26 cellular contexts compared by ENCODE assay signal in the genomic region with DNA sequence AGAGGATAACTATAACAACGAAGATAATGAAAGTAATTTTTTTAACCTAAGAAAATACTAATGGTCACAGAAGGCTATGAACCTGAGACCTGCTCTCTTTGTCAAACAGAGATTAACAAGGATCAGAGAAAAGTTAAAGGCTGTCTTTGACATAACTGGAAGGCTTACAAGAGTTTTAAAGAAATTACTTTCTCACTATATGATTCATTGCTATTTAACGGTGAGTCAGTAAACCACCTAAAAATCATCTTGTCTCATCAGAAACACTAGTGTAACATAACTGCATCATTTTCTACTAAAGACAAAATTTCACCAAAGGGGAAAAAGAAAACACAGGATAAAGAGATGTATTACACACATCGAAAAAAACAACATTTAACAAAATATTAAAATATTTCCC. TPM values are rescaled to one million over a fixed set of nuclear protein-coding genes. Genes with fewer than 3 reads are reported as not detected.
A peak's percentile ranks its signal among the peaks of the same experiment; 100 is the strongest.
DNase-seq lines count a peak whose midpoint lies in the region; ATAC-seq and TF ChIP-seq lines count a peak whose summit lies in the region.
"Had no signal": no experiment of that assay in that cellular context is flagged by ENCODE, and none has a peak within 500 bp of the region (broad histone marks: within the 10 kb centered on the region; RNA-seq: fewer than 3 reads in every experiment).

No MANE protein-coding gene starts in this region.

- no peak for ATAC-seq in activated CD8-positive, alpha-beta T cell treated with anti-CD3 and anti-CD28 coated beads, Interleukin-2, amount 10 ng/mL, durations not matched to agents 7 days and 5 days
- ATAC-seq: naive thymus-derived CD4-positive, alpha-beta T cell had no signal

- peaks cover 10% of the 10 kb centered on the region; the same call in 1 of the 2 replicates for H3K36me3 Mint-ChIP-seq in HFFc6 (ENCODE audit: low read depth)
- H3K36me3 Mint-ChIP-seq in activated CD8-positive, alpha-beta T cell treated with anti-CD3 and anti-CD28 coated beads, Interleukin-2, amount 10 ng/mL, durations not matched to agents 7 days and 5 days (ENCODE audit: low read depth) = peaks cover 20% of the 10 kb centered on the region

- no peaks in the 10 kb centered on the region for H3K79me2 ChIP-seq in trophoblast cell (ENCODE audit: control insufficient read depth, insufficient read depth, low read length, poor library complexity)

- H4K91ac ChIP-seq in trophoblast cell (ENCODE audit: low read depth, low read length) = no peak overlapping the region

- H3K9ac ChIP-seq in trophoblast cell (ENCODE audit: low read length) = no peak overlapping the region

- peaks cover 18% of the 10 kb centered on the region for H3K4me1 Mint-ChIP-seq in HFFc6 (ENCODE audit: low read depth)
- peaks cover 15% of the 10 kb centered on the region for H3K4me1 Mint-ChIP-seq in activated CD8-positive, alpha-beta T cell treated with anti-CD3 and anti-CD28 coated beads, Interleukin-2, amount 10 ng/mL, durations not matched to agents 7 days and 5 days (ENCODE audit: low read depth)
- H3K4me1 Mint-ChIP-seq: brain had no signal

- no peak overlapping the region for H2BK12ac ChIP-seq in trophoblast cell (ENCODE audit: low read length)

- POLR2A ChIA-PET in activated CD8-positive, alpha-beta T cell treated with anti-CD3 and anti-CD28 coated beads, Interleukin-2, amount 10 ng/mL, durations not matched to agents 7 days and 5 days (lab: Charles Lee) = no interaction called here

- no peak overlapping the region for H2BK5ac ChIP-seq in trophoblast cell (ENCODE audit: low read depth, low read length, poor library complexity)

- H4K12ac ChIP-seq in trophoblast cell (ENCODE audit: low read depth, low read length) = no peak overlapping the region

- no peak overlapping the region for H3K4me3 Mint-ChIP-seq in HFFc6
- H3K4me3 Mint-ChIP-seq in activated CD8-positive, alpha-beta T cell treated with anti-CD3 and anti-CD28 coated beads, Interleukin-2, amount 10 ng/mL, durations not matched to agents 7 days and 5 days = no peak overlapping the region
- H3K4me3 Mint-ChIP-seq: activated CD4-positive, alpha-beta T cell treated with anti-CD3 and anti-CD28 coated beads, Interleukin-2, amount 10 ng/mL, durations not matched to agents 7 days and 5 days; brain; naive thymus-derived CD4-positive, alpha-beta T cell had no signal

- H2AFZ ChIP-seq in trophoblast cell (ENCODE audit: insufficient read depth, low read length, poor library complexity) = no peak overlapping the region
- H2AFZ ChIP-seq: PC-9 had no signal

- H3K23ac ChIP-seq in trophoblast cell (ENCODE audit: low read length) = no peak overlapping the region

- H3K14ac ChIP-seq in trophoblast cell (ENCODE audit: low read length) = no peak overlapping the region

- H3K9me3 ChIP-seq in trophoblast cell (ENCODE audit: insufficient read depth, low read depth, low read length) = no peaks in the 10 kb centered on the region
- H3K9me3 ChIP-seq: Caco-2, tibial artery had no signal

- H4K8ac ChIP-seq in trophoblast cell (ENCODE audit: low read depth, low read length) = no peak overlapping the region

- H3K4me1 ChIP-seq in trophoblast cell (ENCODE audit: control insufficient read depth in 1 of 2, insufficient read depth in 2 of 2, low read length in 2 of 2) = no peaks in the 10 kb centered on the region
- H3K4me1 ChIP-seq: Caco-2, tibial artery had no signal

- no peaks in the 10 kb centered on the region for H3K27me3 Mint-ChIP-seq in HFFc6 (ENCODE audit: insufficient read depth)
- no peaks in the 10 kb centered on the region for H3K27me3 Mint-ChIP-seq in activated CD8-positive, alpha-beta T cell treated with anti-CD3 and anti-CD28 coated beads, Interleukin-2, amount 10 ng/mL, durations not matched to agents 7 days and 5 days (ENCODE audit: low read depth)
- H3K27me3 Mint-ChIP-seq: activated CD4-positive, alpha-beta T cell treated with anti-CD3 and anti-CD28 coated beads, Interleukin-2, amount 10 ng/mL, durations not matched to agents 7 days and 5 days; brain; naive thymus-derived CD4-positive, alpha-beta T cell had no signal

- H3K4ac ChIP-seq in trophoblast cell (ENCODE audit: low read depth, low read length) = no peak overlapping the region

- CTCF ChIA-PET in activated CD8-positive, alpha-beta T cell treated with anti-CD3 and anti-CD28 coated beads, Interleukin-2, amount 10 ng/mL, durations not matched to agents 7 days and 5 days (lab: Charles Lee) = interaction anchor here (0.9 kb wide), 1 partner anchor 24 kb away, joined by 3 read pairs; no protein-coding TSS in a partner anchor

- in situ Hi-C loops in G401 (cut with HindIII; ENCODE audit: low sequenced_read_pairs) = no loop called here

- TF ChIP-seq CTCF in HFFc6 (IDR thresholded peaks at IDR 0.05) = no peak

- H3K79me1 ChIP-seq in trophoblast cell (ENCODE audit: low read length) = no peaks in the 10 kb centered on the region

- no peak overlapping the region for H2AK5ac ChIP-seq in trophoblast cell (ENCODE audit: low read length)

- no peak overlapping the region for H3K4me2 ChIP-seq in trophoblast cell (ENCODE audit: low read length)
- H3K4me2 ChIP-seq: PC-9, smooth muscle cell had no signal

- no peak overlapping the region for H3K27ac Mint-ChIP-seq in HFFc6
- H3K27ac Mint-ChIP-seq in activated CD8-positive, alpha-beta T cell treated with anti-CD3 and anti-CD28 coated beads, Interleukin-2, amount 10 ng/mL, durations not matched to agents 7 days and 5 days = peak overlapping the region; percentile 30
- H3K27ac Mint-ChIP-seq: activated CD4-positive, alpha-beta T cell treated with anti-CD3 and anti-CD28 coated beads, Interleukin-2, amount 10 ng/mL, durations not matched to agents 7 days and 5 days; brain; naive thymus-derived CD4-positive, alpha-beta T cell had no signal

- H3K36me3 ChIP-seq in trophoblast cell (ENCODE audit: control insufficient read depth in 1 of 2, insufficient read depth in 2 of 2, low read length in 2 of 2) = no peaks in the 10 kb centered on the region

- DNase-seq in EH (ENCODE audit: low read depth) (peak; percentile 36), HFFc6 (peak; percentile 6), fibroblast of peridontal ligament (ENCODE audit: extremely low read depth) (peak; percentile 28), G401 (ENCODE audit: low spot score) (no peak), NCI-H146 (lab: John Stamatoyannopoulos, UW) (no peak), trophoblast cell (no peak), COR-L47 (lab: John Stamatoyannopoulos, UW) (no peak)
- DNase-seq in activated CD8-positive, alpha-beta T cell treated with anti-CD3 and anti-CD28 coated beads, Interleukin-2, amount 10 ng/mL, durations not matched to agents 7 days and 5 days = no peak
- DNase-seq: activated CD4-positive, alpha-beta T cell treated with anti-CD3 and anti-CD28 coated beads, Interleukin-2, amount 10 ng/mL, durations not matched to agents 7 days and 5 days; activated effector memory CD4-positive, alpha-beta T cell treated with Interleukin-2 at 50 U/mL for 16 hours; AML-193; Caco-2; KBM-7; naive thymus-derived CD4-positive, alpha-beta T cell; NCI-H1105 treated with DMSO at 0.1 percent for 48 hours; NCI-H69; PC-9; posterior cingulate gyrus; tibial artery had no signal

- no peak overlapping the region for H2BK120ac ChIP-seq in trophoblast cell (ENCODE audit: insufficient read depth, low read length, poor library complexity)

- H3K18ac ChIP-seq in trophoblast cell (ENCODE audit: low read length) = no peak overlapping the region

- no peaks in the 10 kb centered on the region for H3K27me3 ChIP-seq in trophoblast cell (ENCODE audit: insufficient read depth, low read length)
- H3K27me3 ChIP-seq: tibial artery had no signal

- H3K9me3 Mint-ChIP-seq in HFFc6 = no peaks in the 10 kb centered on the region
- H3K9me3 Mint-ChIP-seq in activated CD8-positive, alpha-beta T cell treated with anti-CD3 and anti-CD28 coated beads, Interleukin-2, amount 10 ng/mL, durations not matched to agents 7 days and 5 days (ENCODE audit: insufficient read depth) = no peaks in the 10 kb centered on the region
- H3K9me3 Mint-ChIP-seq: activated CD4-positive, alpha-beta T cell treated with anti-CD3 and anti-CD28 coated beads, Interleukin-2, amount 10 ng/mL, durations not matched to agents 7 days and 5 days; brain had no signal

- WGBS in trophoblast cell (ENCODE audit: extremely low coverage, insufficient coverage, insufficient read length) = no CpG with 5 or more reads among the region's 3 CpGs

- H3K27ac ChIP-seq in trophoblast cell (ENCODE audit: low read depth, low read length) = no peak overlapping the region
- H3K27ac ChIP-seq: HL-60, PC-9, SK-N-MC, tibial artery had no signal

- no peak overlapping the region for H3K4me3 ChIP-seq in trophoblast cell (ENCODE audit: low read depth, low read length)
- H3K4me3 ChIP-seq: PC-9, SK-N-MC, smooth muscle cell, tibial artery had no signal

RNA-seq across cellular contexts. Expression of a gene that starts 19.3 kb away (rescaled TPM):
- total RNA-seq in HFFc6 (2021; fragmentation: NEBNext Ultra II Directional; extraction: Animal tissue kit (Norgen Biotek cat#: 25700)) = not detected
- total RNA-seq in activated CD8-positive, alpha-beta T cell treated with anti-CD3 and anti-CD28 coated beads, Interleukin-2, amount 10 ng/mL, durations not matched to agents 7 days and 5 days = not detected
- not detected in 2 replicates for total RNA-seq in G401 (2014; rRNA removed; shearing (Covaris generic))
- polyA plus RNA-seq in trophoblast cell (2013) = 0.03 TPM in 1 of 2 replicates, not detected in the other
- total RNA-seq: activated CD4-positive, alpha-beta T cell treated with anti-CD3 and anti-CD28 coated beads, Interleukin-2, amount 10 ng/mL, durations not matched to agents 7 days and 5 days; Caco-2; endothelial cell of umbilical vein; glomerular endothelial cell; lung microvascular endothelial cell; naive thymus-derived CD4-positive, alpha-beta T cell; PC-9; smooth muscle cell had no signal
- polyA plus RNA-seq: endothelial cell of umbilical vein, smooth muscle cell had no signal

Comparison
In these comparisons a context has a peak if more than half of its experiments do, and no peak if none do; other contexts are left out.
1. DNase-seq: peak in EH (single experiment), HFFc6 (single experiment) and fibroblast of peridontal ligament (single experiment); none in activated CD8-positive, alpha-beta T cell treated with anti-CD3 and anti-CD28 coated beads, Interleukin-2, amount 10 ng/mL, durations not matched to agents 7 days and 5 days (single experiment), G401 (single experiment), NCI-H146 (single experiment), trophoblast cell (0 of 2) and COR-L47 (single experiment).